ENCODE assay signal across 18 cellular contexts in the genomic region with DNA sequence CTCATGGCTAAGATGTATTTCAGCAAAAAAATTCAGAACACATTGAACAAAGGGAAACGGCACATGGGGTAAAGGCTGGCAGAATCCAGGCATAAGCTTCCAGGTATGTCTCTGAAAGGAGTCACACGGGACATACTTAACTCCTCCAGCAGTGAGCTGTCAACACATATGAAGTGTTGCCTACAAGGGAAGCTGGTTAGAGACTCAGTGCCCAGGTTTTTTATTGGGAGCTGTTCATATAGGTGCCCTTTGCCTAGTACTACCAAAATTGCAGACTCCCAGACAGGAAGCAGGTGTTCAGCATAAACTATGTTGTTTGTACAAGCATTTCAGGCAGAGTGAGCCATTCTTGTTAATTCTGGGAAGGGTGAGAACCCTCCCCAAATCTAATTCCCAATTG.
DNase-seq lines count a peak whose midpoint lies in the region.
"Had no signal": no experiment of that assay in that cellular context is flagged by ENCODE, and none has a peak within 500 bp of the region (broad histone marks: within the 10 kb centered on the region; RNA-seq: fewer than 3 reads in every experiment).

No MANE protein-coding gene starts in this region.

- peak; percentile 59 for DNase-seq in DMS53 (lab: John Stamatoyannopoulos, UW)
- DNase-seq in DMS53 treated with DMSO at 0.1 percent for 48 hours (lab: John Stamatoyannopoulos, UW; ENCODE audit: unreplicated experiment): peak; percentile 27
- peak; percentile 59 to 87 for DNase-seq in NCI-H2081 (lab: John Stamatoyannopoulos, UW)
- DNase-seq in SHP77 (lab: John Stamatoyannopoulos, UW): peak; percentile 53 to 66
- DNase-seq in NK-92 (lab: John Stamatoyannopoulos, UW; ENCODE audit: unreplicated experiment): no peak
- DNase-seq in SIG-M5 (lab: John Stamatoyannopoulos, UW): no peak
- DNase-seq in nucleus accumbens (lab: John Stamatoyannopoulos, UW): no peak
- DNase-seq: ACHN, AML-193, GF-D8, GM23248, HCEC 1CT, Kasumi-1, MM.1S, NCI-H1092, NCI-H1436 treated with DMSO at 0.1 percent for 48 hours, NCI-H524, PC-9 had no signal

Comparison
In these comparisons a context has a peak if more than half of its experiments do, and no peak if none do; other contexts are left out.
1. DNase-seq: peak in DMS53 (single experiment), DMS53 treated with DMSO at 0.1 percent for 48 hours (single experiment), NCI-H2081 (2 of 2) and SHP77 (2 of 2); none in NK-92 (single experiment), SIG-M5 (single experiment) and nucleus accumbens (0 of 56).